8 cellular contexts compared by ENCODE assay signal in the genomic region with DNA sequence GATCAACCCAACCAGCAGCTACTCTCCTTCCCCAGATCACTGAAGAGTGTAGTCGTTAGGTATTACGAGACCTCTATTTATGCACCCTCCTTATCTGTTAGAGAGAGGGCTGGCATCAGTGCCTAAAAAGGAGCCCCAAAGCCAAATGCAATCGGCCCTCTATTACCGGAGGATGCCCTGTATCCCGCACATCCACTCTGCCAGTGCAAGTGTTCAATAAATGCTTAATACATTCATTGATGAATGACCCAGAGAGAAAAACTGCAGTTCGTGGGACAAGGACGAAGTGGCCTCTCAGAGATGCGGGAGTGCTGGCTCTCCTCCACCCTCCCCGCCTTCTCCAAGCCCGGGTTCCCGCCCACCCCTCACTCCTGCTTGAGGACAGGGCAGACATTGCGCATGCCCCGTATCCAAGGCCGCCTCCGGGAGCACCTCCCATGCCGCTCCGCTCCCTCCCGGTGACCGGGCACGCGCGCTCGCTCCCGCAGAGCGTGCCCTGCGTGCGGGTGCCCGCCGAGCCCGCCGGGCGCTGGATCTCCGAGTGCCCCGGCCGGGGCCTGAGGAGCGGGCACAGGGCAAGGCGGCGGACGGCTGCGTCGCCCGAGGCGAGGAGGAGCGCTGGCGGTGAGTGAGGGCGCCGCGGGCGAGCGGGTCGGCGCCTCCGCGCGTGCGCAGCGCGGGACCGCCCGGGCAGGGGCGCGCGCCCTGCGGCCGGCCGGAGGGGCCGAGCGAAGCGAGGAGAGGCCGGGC.
DNase-seq lines count a peak whose midpoint lies in the region; ATAC-seq and TF ChIP-seq lines count a peak whose summit lies in the region.

No MANE protein-coding gene starts in this region.

- no peak overlapping the region for H3K27ac Mint-ChIP-seq in stimulated activated memory B cell treated with anti-CD40 and anti-IgM and Interleukin-4, amounts not matched to agents 10 μg/mL and 1 μg/mL and 100 μg/mL, for 72 hours

- H3K4me3 ChIP-seq in AG04449 (ENCODE audit: low read depth, low read length) (peak overlapping the region; percentile 54), mucosa of stomach (ENCODE audit: low read length) (peak overlapping the region; percentile 33)

- no peaks in the 10 kb centered on the region for H3K4me1 Mint-ChIP-seq in stimulated activated memory B cell treated with anti-CD40 and anti-IgM and Interleukin-4, amounts not matched to agents 10 μg/mL and 1 μg/mL and 100 μg/mL, for 72 hours

- H3K36me3 Mint-ChIP-seq in stimulated activated memory B cell treated with anti-CD40 and anti-IgM and Interleukin-4, amounts not matched to agents 10 μg/mL and 1 μg/mL and 100 μg/mL, for 72 hours, result no peaks in the 10 kb centered on the region

- H3K9me3 ChIP-seq in mucosa of stomach (ENCODE audit: control insufficient read depth, low read length), result no peaks in the 10 kb centered on the region

- H3K4me3 Mint-ChIP-seq in stimulated activated memory B cell treated with anti-CD40 and anti-IgM and Interleukin-4, amounts not matched to agents 10 μg/mL and 1 μg/mL and 100 μg/mL, for 72 hours, result peak overlapping the region; percentile 36

- no peaks in the 10 kb centered on the region for H3K27me3 ChIP-seq in mucosa of stomach (ENCODE audit: control insufficient read depth, insufficient read depth, low read length)

- peak overlapping the region; percentile 86 for H3K9ac ChIP-seq in mucosa of stomach (ENCODE audit: low read length)

- CTCF ChIA-PET in AG04449 (lab: Yijun Ruan, JAX), result no interaction called here

- H3K27me3 Mint-ChIP-seq in stimulated activated memory B cell treated with anti-CD40 and anti-IgM and Interleukin-4, amounts not matched to agents 10 μg/mL and 1 μg/mL and 100 μg/mL, for 72 hours, result peaks cover 10% of the 10 kb centered on the region

- DNase-seq in AG04449 (ENCODE audit: low read depth, low spot score) (peak; percentile 16), NCI-H526 treated with DMSO at 0.1 percent for 48 hours (lab: John Stamatoyannopoulos, UW) (peak; percentile 92), fibroblast of gingiva (ENCODE audit: low read depth) (peak; percentile 91)
- peak; percentile 68 for DNase-seq in activated CD8-positive, alpha-beta memory T cell treated with anti-CD3 and anti-CD28 coated beads, Interleukin-2, amount 50 U/mL, for 48 hours

- ATAC-seq in GM18870 (IDR thresholded peaks at IDR 0.05; ENCODE audit: unreplicated experiment), result peak; percentile 51
- ATAC-seq in HG03460 (IDR thresholded peaks at IDR 0.05; ENCODE audit: unreplicated experiment), result peak; percentile 58
- peak; percentile 72 for ATAC-seq in stimulated activated memory B cell treated with anti-CD40 and anti-IgM and Interleukin-4, amounts not matched to agents 10 μg/mL and 1 μg/mL and 100 μg/mL, for 72 hours

- POLR2A ChIA-PET in AG04449 (lab: Yijun Ruan, JAX), result no interaction called here

- H3K9me3 Mint-ChIP-seq in stimulated activated memory B cell treated with anti-CD40 and anti-IgM and Interleukin-4, amounts not matched to agents 10 μg/mL and 1 μg/mL and 100 μg/mL, for 72 hours, result peaks cover 9% of the 10 kb centered on the region

- no peaks in the 10 kb centered on the region for H3K36me3 ChIP-seq in mucosa of stomach (ENCODE audit: control insufficient read depth, insufficient read depth, low read length)

- H3K4me1 ChIP-seq in mucosa of stomach (ENCODE audit: control insufficient read depth, insufficient read depth, low read length), result peaks cover 11% of the 10 kb centered on the region

- TF ChIP-seq CTCF in AG04449 (IDR thresholded peaks at IDR 0.05; ENCODE audit: insufficient read depth, low read length, missing control alignments), result no peak

Comparison
In these comparisons a context has a peak if more than half of its experiments do, and no peak if none do; other contexts are left out.
1. Peak in every context shown above with its lines: DNase-seq, ATAC-seq and H3K4me3 ChIP-seq.
2. DNase-seq: peak in every context shown above with its lines; median percentile 92 in NCI-H526 treated with DMSO at 0.1 percent for 48 hours; 91 in fibroblast of gingiva; 68 in activated CD8-positive, alpha-beta memory T cell treated with anti-CD3 and anti-CD28 coated beads, Interleukin-2, amount 50 U/mL, for 48 hours; 16 in AG04449.